Comparison of ENCODE assay signal across 1 cellular context in genomic region chr14:22555573-22556011, GRCh38.
TF ChIP-seq lines count a peak whose summit lies in the region.

No MANE protein-coding gene starts in this region.

TF ChIP-seq in GM12878, 131 proteins besides CTCF, POLR2A, EP300 and RAD21 (continued from another document and continues in another):
- no peak for TF ChIP-seq BCLAF1 (IDR thresholded peaks at IDR 0.05)
- TF ChIP-seq RUNX3 (IDR thresholded peaks at IDR 0.05; ENCODE audit: low read length) = no peak
- no peak for TF ChIP-seq ATF7 (IDR thresholded peaks at IDR 0.05; ENCODE audit: low read depth)
- no peak for TF ChIP-seq FOXK2 (IDR thresholded peaks at IDR 0.05)
- TF ChIP-seq RELA (IDR thresholded peaks at IDR 0.05; ENCODE audit: borderline replicate concordance, partially characterized antibody) = peak; percentile 97
- TF ChIP-seq BHLHE40 (IDR thresholded peaks at IDR 0.05; ENCODE audit: borderline replicate concordance in 1 of 2, low read depth in 2 of 2, low read length in 1 of 2) = 0 out of 4 replicates have a peak, but pooled peaks of 1 of the 2 experiments have one; percentile 17
- TF ChIP-seq YBX1 (IDR thresholded peaks at IDR 0.05) = no peak
- peak; percentile 69; the same call in 1 of the 2 replicates for TF ChIP-seq HDGF (IDR thresholded peaks at IDR 0.05)
- TF ChIP-seq LARP7 (IDR thresholded peaks at IDR 0.05) = no peak
- TF ChIP-seq KLF5 (IDR thresholded peaks at IDR 0.05; ENCODE audit: partially characterized antibody) = no peak
- peak; percentile 27 for TF ChIP-seq SP1 (IDR thresholded peaks at IDR 0.05; ENCODE audit: low read depth, low read length)
- TF ChIP-seq EED (IDR thresholded peaks at IDR 0.05; ENCODE audit: low read depth) = peak; percentile 80
- 0 out of 2 replicates have a peak, but pooled peaks have one; percentile 3 for TF ChIP-seq RB1 (IDR thresholded peaks at IDR 0.05; ENCODE audit: borderline replicate concordance)
- 0 out of 2 replicates have a peak, but pooled peaks have one; percentile 11 for TF ChIP-seq CREM (IDR thresholded peaks at IDR 0.05; ENCODE audit: low read depth)
- no peak for TF ChIP-seq E2F8 (IDR thresholded peaks at IDR 0.05; ENCODE audit: low read depth, partially characterized antibody)
- no peak for TF ChIP-seq NR2C1 (IDR thresholded peaks at IDR 0.05)
- no peak for TF ChIP-seq SMAD5 (IDR thresholded peaks at IDR 0.05; ENCODE audit: low read depth)
- TF ChIP-seq SIX5 (IDR thresholded peaks at IDR 0.05; ENCODE audit: low read depth, low read length, severe bottlenecking) = no peak
- peak; percentile 42; the same call in 1 of the 2 replicates for TF ChIP-seq TCF12 (IDR thresholded peaks at IDR 0.05; ENCODE audit: low read depth, low read length)
- TF ChIP-seq KDM1A (IDR thresholded peaks at IDR 0.05; ENCODE audit: borderline replicate concordance) = no peak
- TF ChIP-seq ZNF384 (IDR thresholded peaks at IDR 0.05; ENCODE audit: borderline replicate concordance, low read depth, low read length) = no peak
- TF ChIP-seq CUX1 (IDR thresholded peaks at IDR 0.05; ENCODE audit: insufficient replicate concordance, low read depth, low read length) = peak; percentile 80
- TF ChIP-seq ZBTB40 (IDR thresholded peaks at IDR 0.05; ENCODE audit: borderline replicate concordance) = no peak
- TF ChIP-seq ZNF622 (IDR thresholded peaks at IDR 0.05) = no peak
- no peak for TF ChIP-seq FOS (IDR thresholded peaks at IDR 0.05; ENCODE audit: borderline replicate concordance, extremely low read depth, insufficient read length)
- peak; percentile 10; the same call in 1 of the 2 replicates for TF ChIP-seq NBN (IDR thresholded peaks at IDR 0.05)
- TF ChIP-seq CBFB (IDR thresholded peaks at IDR 0.05; ENCODE audit: low read depth) = peak; percentile 70
- no peak for TF ChIP-seq CHD4 (IDR thresholded peaks at IDR 0.05)
- peak; percentile 71 for TF ChIP-seq RELB (IDR thresholded peaks at IDR 0.05; ENCODE audit: low read depth)
- peak; percentile 86 for TF ChIP-seq BCL3 (IDR thresholded peaks at IDR 0.05; ENCODE audit: borderline replicate concordance, insufficient read depth, low read depth, low read length, poor library complexity, severe bottlenecking)
- no peak for TF ChIP-seq SRF (IDR thresholded peaks at IDR 0.05; ENCODE audit: low read depth in 2 of 2, low read length in 2 of 2)
- 0 out of 2 replicates have a peak, but pooled peaks have one; percentile 62 for TF ChIP-seq STAT1 (conservative IDR thresholded peaks at IDR 0.05)
- TF ChIP-seq PBX3 (IDR thresholded peaks at IDR 0.05; ENCODE audit: insufficient replicate concordance, low read depth, low read length) = no peak
- no peak for TF ChIP-seq SUZ12 (IDR thresholded peaks at IDR 0.05; ENCODE audit: unreplicated experiment)
- peak; percentile 56 for TF ChIP-seq SKIL (IDR thresholded peaks at IDR 0.05; ENCODE audit: low read depth, poor library complexity, severe bottlenecking)
- no peak; the same call in 1 of the 2 replicates for TF ChIP-seq SMC3 (IDR thresholded peaks at IDR 0.05; ENCODE audit: borderline replicate concordance, low read length)
- peak; percentile 73 to 78 for TF ChIP-seq IKZF2 (IDR thresholded peaks at IDR 0.05)
